Comparison of ENCODE assay signal across 3 cellular contexts in genomic region chr3:64086479-64086878, GRCh38.
TF ChIP-seq lines count a peak whose summit lies in the region.

No MANE protein-coding gene starts in this region.

TF ChIP-seq in A549, 52 proteins besides CTCF, POLR2A, EP300 and RAD21:
- TF ChIP-seq NPAS2 (CRISPR knock-in tag; IDR thresholded peaks at IDR 0.05; ENCODE audit: borderline replicate concordance) (no peak), ZC3H11A (IDR thresholded peaks at IDR 0.05) (no peak), FOSB (CRISPR knock-in tag; IDR thresholded peaks at IDR 0.05) (no peak), ZFP36 (IDR thresholded peaks at IDR 0.05; ENCODE audit: borderline replicate concordance, partially characterized antibody) (no peak), HMGXB4 (CRISPR knock-in tag; IDR thresholded peaks at IDR 0.05; ENCODE audit: borderline replicate concordance) (no peak), HOXA7 (CRISPR knock-in tag; IDR thresholded peaks at IDR 0.05) (no peak), RNF2 (IDR thresholded peaks at IDR 0.05; ENCODE audit: borderline replicate concordance, low read depth) (no peak), CHD2 (IDR thresholded peaks at IDR 0.05; ENCODE audit: low read length, partially characterized antibody) (no peak), CBX2 (IDR thresholded peaks at IDR 0.05; ENCODE audit: borderline replicate concordance, low read depth) (no peak), MYC (IDR thresholded peaks at IDR 0.05; ENCODE audit: borderline replicate concordance, low read length) (no peak), EHMT2 (IDR thresholded peaks at IDR 0.05; ENCODE audit: low read depth) (no peak), REST (IDR thresholded peaks at IDR 0.05) (no peak), RCOR1 (IDR thresholded peaks at IDR 0.05; ENCODE audit: low read depth, low read length) (no peak), NR3C1 (IDR thresholded peaks at IDR 0.05) (no peak)
TF ChIP-seq in A549: peak in this region for 0.

TF ChIP-seq in H1, 55 proteins besides CTCF, POLR2A, EP300 and RAD21 (continued from another document):
- TF ChIP-seq CBX8 (IDR thresholded peaks at IDR 0.05; ENCODE audit: borderline replicate concordance, low read depth, low read length), result no peak
- no peak for TF ChIP-seq NRF1 (IDR thresholded peaks at IDR 0.05; ENCODE audit: low read depth, low read length)
- TF ChIP-seq E2F6 (IDR thresholded peaks at IDR 0.05), result no peak
- TF ChIP-seq SP2 (IDR thresholded peaks at IDR 0.05; ENCODE audit: low read length), result no peak
- TF ChIP-seq TAF7 (optimal IDR thresholded peaks at IDR 0.05; ENCODE audit: borderline replicate concordance, low read depth, low read length), result no peak
- TF ChIP-seq CTBP2 (IDR thresholded peaks at IDR 0.05; ENCODE audit: borderline replicate concordance, insufficient read depth, insufficient read length, low read length), result no peak
- TF ChIP-seq HDAC2 (IDR thresholded peaks at IDR 0.05; ENCODE audit: borderline replicate concordance in 1 of 2, low read depth in 2 of 2, low read length in 2 of 2), result no peak

TF ChIP-seq in liver, 16 proteins besides CTCF, POLR2A, EP300 and RAD21:
- TF ChIP-seq HNF4A (conservative IDR thresholded peaks at IDR 0.05) (peak; percentile 29 to 75), SP1 (IDR thresholded peaks at IDR 0.05) (no peak), RXRA (IDR thresholded peaks at IDR 0.05) (peak in 1 of 2 donors; percentile 47), JUND (IDR thresholded peaks at IDR 0.05) (no peak), FOXA1 (IDR thresholded peaks at IDR 0.05) (no peak), HNF4G (IDR thresholded peaks at IDR 0.05) (no peak), YY1 (IDR thresholded peaks at IDR 0.05) (peak; percentile 28)
